In genomic region chr4:36256398-36256828, GRCh38 we compare ENCODE assay signal across 8 cellular contexts. TPM values are rescaled to one million over a fixed set of nuclear protein-coding genes. Genes with fewer than 3 reads are reported as not detected.
DNase-seq lines count a peak whose midpoint lies in the region; ATAC-seq and TF ChIP-seq lines count a peak whose summit lies in the region.

No MANE protein-coding gene starts in this region.

- H3K4me3 Mint-ChIP-seq in CD8-positive, alpha-beta T cell: peak overlapping the region; percentile 71
- H3K4me3 Mint-ChIP-seq in nephron progenitor cell: no peak overlapping the region

- H3K27me3 ChIP-seq in CD8-positive, alpha-beta T cell (ENCODE audit: insufficient read depth, low read length): no peaks in the 10 kb centered on the region
- no peaks in the 10 kb centered on the region for H3K27me3 ChIP-seq in dorsolateral prefrontal cortex

- no peaks in the 10 kb centered on the region for H3K9me3 Mint-ChIP-seq in CD8-positive, alpha-beta T cell
- no peaks in the 10 kb centered on the region for H3K9me3 Mint-ChIP-seq in nephron progenitor cell

- H3K27me3 Mint-ChIP-seq in CD8-positive, alpha-beta T cell (ENCODE audit: low read depth): no peaks in the 10 kb centered on the region
- peaks cover 3% of the 10 kb centered on the region for H3K27me3 Mint-ChIP-seq in nephron progenitor cell (ENCODE audit: low read depth, poor library complexity)

- peaks cover 48% of the 10 kb centered on the region for H3K4me1 Mint-ChIP-seq in CD8-positive, alpha-beta T cell (ENCODE audit: low read depth)
- H3K4me1 Mint-ChIP-seq in nephron progenitor cell: no peaks in the 10 kb centered on the region

- H3K27ac ChIP-seq in CD8-positive, alpha-beta T cell (ENCODE audit: low read depth, low read length): no peak overlapping the region
- H3K27ac ChIP-seq in dorsolateral prefrontal cortex: peak overlapping the region in 58 of 59 donors; percentile 1 to 91 (median 77)

- no peaks in the 10 kb centered on the region for H3K36me3 ChIP-seq in CD8-positive, alpha-beta T cell (ENCODE audit: insufficient read depth, low read length)

- no peak for ATAC-seq in CD8-positive, alpha-beta T cell
- ATAC-seq in GM19463 (IDR thresholded peaks at IDR 0.05; ENCODE audit: unreplicated experiment) (peak; percentile 62), HG03442 (IDR thresholded peaks at IDR 0.05; ENCODE audit: unreplicated experiment) (peak; percentile 60)

- peak overlapping the region; percentile 91 for H3K27ac Mint-ChIP-seq in CD8-positive, alpha-beta T cell
- H3K27ac Mint-ChIP-seq in nephron progenitor cell: no peak overlapping the region

- H3K4me1 ChIP-seq in CD8-positive, alpha-beta T cell (ENCODE audit: insufficient read depth, low read length): peaks cover 35% of the 10 kb centered on the region

- POLR2A ChIA-PET in CD8-positive, alpha-beta T cell (lab: Charles Lee): interaction anchor here (2.6 to 5.2 kb wide), 2 partner anchors 12 to 30 kb away, joined by 8 to 85 read pairs; partner anchors contain the start of gene ARAP2

- no peak for TF ChIP-seq CTCF in CD8-positive, alpha-beta T cell (IDR thresholded peaks at IDR 0.05)
- TF ChIP-seq CTCF in dorsolateral prefrontal cortex (IDR thresholded peaks at IDR 0.05 in 54 of 56, conservative IDR thresholded peaks at IDR 0.05 in 2 of 56; ENCODE audit: low read depth in 1 of 56, partially characterized antibody in 56 of 56): no peak
- TF ChIP-seq CTCF in nephron progenitor cell (IDR thresholded peaks at IDR 0.05): no peak

- DNase-seq in CD8-positive, alpha-beta T cell: no peak
- DNase-seq in dorsolateral prefrontal cortex: no peak
- DNase-seq in NCI-H146 treated with DMSO at 0.1 percent for 48 hours (lab: John Stamatoyannopoulos, UW; ENCODE audit: unreplicated experiment): no peak
- no peak for DNase-seq in putamen (ENCODE audit: low spot score)
- DNase-seq in H4 (ENCODE audit: low spot score): no peak
- DNase-seq in nephron progenitor cell: no peak

- H3K36me3 Mint-ChIP-seq in CD8-positive, alpha-beta T cell: no peaks in the 10 kb centered on the region
- no peaks in the 10 kb centered on the region for H3K36me3 Mint-ChIP-seq in nephron progenitor cell (ENCODE audit: low read depth)

- H3K4me3 ChIP-seq in CD8-positive, alpha-beta T cell (ENCODE audit: low read depth, low read length): no peak overlapping the region
- H3K4me3 ChIP-seq in dorsolateral prefrontal cortex: peak overlapping the region in 57 of 59 donors; percentile 0 to 64 (median 44)

- intact Hi-C loops in CD8-positive, alpha-beta T cell (cut with DNase I, micrococcal nuclease): loop anchor here in 1 of 2 experiments (5.0 to 10.0 kb wide), 2 partner anchors 131 to 1428 kb away; partner anchors contain the start of gene RELL1
- intact Hi-C loops in dorsolateral prefrontal cortex (cut with DNase I): no loop called here

- H3K9me3 ChIP-seq in CD8-positive, alpha-beta T cell (ENCODE audit: low read length): no peaks in the 10 kb centered on the region

- CTCF ChIA-PET in CD8-positive, alpha-beta T cell (lab: Charles Lee): interaction anchor here (4.5 kb wide), 1 partner anchor 13 kb away, joined by 39 read pairs; the partner anchor contains the start of gene ARAP2

RNA-seq across cellular contexts. Expression of gene ARAP2, which starts 12.1 kb away (rescaled TPM):
- 10 to 100 TPM; 91.0 to 95.8 TPM for total RNA-seq in CD8-positive, alpha-beta T cell
- 100 to 1,000 TPM in 119 of 120 experiments, 10 to 100 TPM in 1; 87.3 to 271 (median 162) TPM for total RNA-seq in dorsolateral prefrontal cortex
- 7.3 and 18.8 TPM in 2 replicates for total RNA-seq in H4 (2014; rRNA removed; shearing (Covaris generic))

RNA-seq across cellular contexts. Expression of gene DTHD1, which starts 25.0 kb away (rescaled TPM):
- total RNA-seq in CD8-positive, alpha-beta T cell: 1 to 10 TPM; 1.9 to 2.1 TPM
- total RNA-seq in dorsolateral prefrontal cortex: 1 to 10 TPM in 43 of 120 experiments, under 1 TPM in 69, not detected in 8; 0.13 to 4.1 (median 0.81) TPM
- total RNA-seq in H4 (2014; rRNA removed; shearing (Covaris generic)): not detected in 2 replicates
